Comparison of ENCODE assay signal across 21 cellular contexts in genomic region chr2:46318579-46319460, GRCh38. TPM values are rescaled to one million over a fixed set of nuclear protein-coding genes. Genes with fewer than 3 reads are reported as not detected.
DNase-seq lines count a peak whose midpoint lies in the region; ATAC-seq and TF ChIP-seq lines count a peak whose summit lies in the region.
"Had no signal": no experiment of that assay in that cellular context is flagged by ENCODE, and none has a peak within 500 bp of the region (broad histone marks: within the 10 kb centered on the region; RNA-seq: fewer than 3 reads in every experiment).

No MANE protein-coding gene starts in this region.

- no peaks in the 10 kb centered on the region for H4K20me1 ChIP-seq in GM23248 (ENCODE audit: insufficient read depth)
- H4K20me1 ChIP-seq in PC-9 (ENCODE audit: insufficient read depth), result peaks cover 27% of the 10 kb centered on the region

- H3K27me3 ChIP-seq in GM23248 (replicated peaks; ENCODE audit: insufficient read depth) (no peaks in the 10 kb centered on the region), PC-9 (ENCODE audit: insufficient read depth, low read depth) (no peaks in the 10 kb centered on the region), prostate gland (replicated peaks; ENCODE audit: insufficient read depth) (no peaks in the 10 kb centered on the region)
- H3K27me3 ChIP-seq: gastroesophageal sphincter had no signal

- 98 to 100% methylated on average over 3 of the region's 3 CpGs for WGBS in GM23248 (ENCODE audit: low coverage in 1 of 2, low lambda C conversion rate in 2 of 2, missing lambda C conversion rate in 2 of 2), 2 experiments
- 80% methylated on average over 3 of the region's 3 CpGs for WGBS in prostate gland

- POLR2A ChIA-PET in PC-9 (lab: Charles Lee; ENCODE audit: unreplicated experiment), result interaction anchor here (0.6 to 0.7 kb wide), 4 partner anchors 11 to 740 kb away, joined by 3 to 4 read pairs (median 3); no protein-coding TSS in a partner anchor

- in situ Hi-C loops in GM23248 (cut with MboI), result no loop called here

- H3K79me2 ChIP-seq in GM23248 (ENCODE audit: insufficient read depth) (peaks cover 89% of the 10 kb centered on the region), PC-9 (ENCODE audit: low read depth) (peaks cover 94% of the 10 kb centered on the region)

- TF ChIP-seq CTCF in PC-9 (conservative IDR thresholded peaks at IDR 0.05) (no peak), prostate gland (IDR thresholded peaks at IDR 0.05) (no peak)

- intact Hi-C loops in PC-9 (cut with micrococcal nuclease; ENCODE audit: unreplicated experiment) (no loop called here), prostate gland (cut with DNase I) (no loop called here), posterior cingulate gyrus (cut with DNase I) (no loop called here)

- H3K4me2 ChIP-seq in GM23248 (ENCODE audit: unreplicated experiment) (peak overlapping the region; percentile 78), PC-9 (peak overlapping the region; percentile 42)

- H3K9me3 ChIP-seq in GM23248 (ENCODE audit: low read depth) (no peaks in the 10 kb centered on the region), PC-9 (ENCODE audit: insufficient read depth, low read depth) (no peaks in the 10 kb centered on the region), prostate gland (no peaks in the 10 kb centered on the region)
- H3K9me3 ChIP-seq: gastroesophageal sphincter had no signal

- ATAC-seq in esophagus mucosa (peak; percentile 60), GM21717 (IDR thresholded peaks at IDR 0.05; ENCODE audit: unreplicated experiment) (no peak), HG03280 (IDR thresholded peaks at IDR 0.05; ENCODE audit: unreplicated experiment) (no peak)
- ATAC-seq: gastroesophageal sphincter, left ventricle myocardium superior, right cardiac atrium had no signal

- no peak for TF ChIP-seq POLR2A in prostate gland (IDR thresholded peaks at IDR 0.05)

- H3K4me1 ChIP-seq in GM23248 (ENCODE audit: insufficient read depth) (peaks cover 51% of the 10 kb centered on the region), PC-9 (replicated peaks; ENCODE audit: insufficient read depth) (peaks cover 70% of the 10 kb centered on the region), prostate gland (replicated peaks) (peaks cover 20% of the 10 kb centered on the region)

- CTCF ChIA-PET in PC-9 (lab: Charles Lee), result interaction anchor here (0.6 to 0.9 kb wide), 2 partner anchors 9 to 256 kb away, joined by 3 to 8 read pairs; no protein-coding TSS in a partner anchor

- H3K9me2 ChIP-seq in GM23248 (ENCODE audit: insufficient read depth) (no peaks in the 10 kb centered on the region), PC-9 (ENCODE audit: insufficient read depth) (no peaks in the 10 kb centered on the region)

- DNase-seq in GM23248, result no peak
- DNase-seq in PC-9, result peak in 1 of 2 experiments; percentile 63
- DNase-seq in prostate gland (ENCODE audit: low spot score), result no peak
- no peak for DNase-seq in posterior cingulate gyrus
- no peak for DNase-seq in NCI-H82 (lab: John Stamatoyannopoulos, UW)
- DNase-seq: activated B cell treated with CpG ODN at 0.5 μM for 24 hours; activated CD4-positive, alpha-beta memory T cell treated with anti-CD3 and anti-CD28 coated beads, Interleukin-2, amount 10 ng/mL, durations not matched to agents 7 days and 5 days; activated T-cell treated with anti-CD3 and anti-CD28 coated beads, Interleukin-2, amount 50 U/mL, for 24 hours; COR-L47; cortex of kidney; HFFc6; Karpas-422; left ventricle myocardium superior; NCI-H1105 treated with DMSO at 0.1 percent for 48 hours; occipital lobe; right cardiac atrium; stimulated activated naive CD4-positive, alpha-beta T cell treated with Interleukin-2 at 50 U/mL for 16 hours had no signal

- H3K4me3 ChIP-seq in GM23248, result no peak overlapping the region
- H3K4me3 ChIP-seq in PC-9, result no peak overlapping the region
- no peak overlapping the region for H3K4me3 ChIP-seq in prostate gland
- H3K4me3 ChIP-seq: gastroesophageal sphincter had no signal

- no TSS peak for BruUV-seq in PC-9 (replicated peaks; lab: Mats Ljungman, UMichigan)

- H3F3A ChIP-seq in GM23248 (ENCODE audit: insufficient read depth) (peaks cover 62% of the 10 kb centered on the region), PC-9 (ENCODE audit: insufficient read depth, low read depth) (peaks cover 44% of the 10 kb centered on the region)

- H3K36me3 ChIP-seq in GM23248 (ENCODE audit: low read depth) (0 out of 2 replicates have a peak, but pooled peaks cover 5% of the 10 kb centered on the region), PC-9 (ENCODE audit: low read depth) (peaks cover 10% of the 10 kb centered on the region), prostate gland (no peaks in the 10 kb centered on the region)
- H3K36me3 ChIP-seq: gastroesophageal sphincter had no signal

- H2AFZ ChIP-seq in GM23248 (no peak overlapping the region), PC-9 (no peak overlapping the region)

- peak overlapping the region; percentile 80; the same call in 1 of the 2 replicates for H3K9ac ChIP-seq in GM23248

- H3K27ac ChIP-seq in GM23248 (peak overlapping the region; percentile 81; the same call in 1 of the 2 replicates), PC-9 (peak overlapping the region; percentile 28; the same call in 1 of the 2 replicates), prostate gland (peak overlapping the region; percentile 1 to 29)

RNA-seq across cellular contexts. Expression of gene EPAS1, which starts 21.6 kb away (rescaled TPM):
- total RNA-seq in GM23248 (2014; rRNA removed; shearing (Covaris generic)), result 66.3 and 73.8 TPM in 2 replicates
- polyA plus RNA-seq in GM23248 (2016; fragmentation: Nextera tagmentation; extraction: Ambion mirVana), result 45.2 and 47.5 TPM in 2 replicates
- total RNA-seq in PC-9 (2021) (127 and 163 TPM in 2 replicates), esophagus mucosa (89.5 TPM), prostate gland (100 to 1,000 TPM; 109 to 356 TPM)

Comparison
In these comparisons a context has a peak if more than half of its experiments do, and no peak if none do; other contexts are left out.
1. H3K27ac ChIP-seq: peak in every context shown above with its lines; median percentile 81 in GM23248; 28 in PC-9; 15 in prostate gland.